1 cellular context compared by ENCODE assay signal in the genomic region with DNA sequence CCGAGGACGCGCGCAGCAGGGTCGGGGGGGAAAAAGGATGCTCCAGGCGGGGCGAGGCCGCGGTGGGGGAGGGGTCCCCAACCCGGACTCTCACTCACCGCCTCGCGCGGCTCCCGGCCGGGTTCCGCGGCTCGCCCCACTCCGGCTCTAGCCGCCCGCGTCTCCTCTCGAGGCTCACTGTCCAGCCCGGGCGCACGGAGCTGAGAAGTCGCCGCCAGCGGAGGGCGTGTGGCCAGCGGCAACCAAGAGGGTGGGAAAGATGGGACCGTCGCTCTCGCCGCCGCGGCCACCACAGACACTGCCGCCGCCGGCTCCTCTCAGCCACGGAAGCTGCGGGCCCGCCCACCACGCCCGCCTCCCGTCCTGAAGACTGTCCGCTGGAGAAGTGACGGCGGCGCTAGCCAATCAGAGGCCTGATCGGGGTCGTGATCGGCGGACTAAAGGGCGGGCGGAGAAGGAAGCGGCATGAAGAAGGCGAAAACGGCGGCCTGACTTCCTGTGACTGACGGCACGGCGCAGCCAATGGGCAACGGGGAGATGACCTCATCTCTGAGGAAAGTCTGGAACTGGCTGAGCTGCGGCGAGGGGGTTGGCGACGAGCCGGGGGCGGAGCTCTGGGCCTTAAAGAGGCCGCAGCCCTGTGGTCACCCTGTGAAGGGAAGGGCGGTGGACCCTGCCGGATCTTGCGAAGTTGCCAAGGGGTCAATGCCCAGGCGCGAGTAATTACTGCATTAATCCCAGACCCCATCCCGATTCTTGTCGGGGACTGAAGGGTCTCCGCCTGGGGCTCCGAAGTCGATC.
TF ChIP-seq lines count a peak whose summit lies in the region.

Gene MRTFA, minus strand, starts transcription at position 340 of the 801 bp plus-strand sequence.

TF ChIP-seq in GM12878, 131 proteins besides CTCF, POLR2A, EP300 and RAD21 (continued from another document):
- TF ChIP-seq NKRF (conservative IDR thresholded peaks at IDR 0.05): peak; percentile 89
- no peak for TF ChIP-seq CBX5 (IDR thresholded peaks at IDR 0.05; ENCODE audit: low read depth)
- TF ChIP-seq NRF1 (conservative IDR thresholded peaks at IDR 0.05; ENCODE audit: low read depth, low read length): no peak
- TF ChIP-seq KDM1A (IDR thresholded peaks at IDR 0.05; ENCODE audit: borderline replicate concordance): no peak
- peak; percentile 94 for TF ChIP-seq GATAD2B (conservative IDR thresholded peaks at IDR 0.05; ENCODE audit: low read depth)
- no peak for TF ChIP-seq HSF1 (IDR thresholded peaks at IDR 0.05; ENCODE audit: low read depth, low read length)
- no peak for TF ChIP-seq ESRRA (IDR thresholded peaks at IDR 0.05; ENCODE audit: low read length)
- no peak for TF ChIP-seq SUPT20H (IDR thresholded peaks at IDR 0.05; ENCODE audit: borderline replicate concordance, control insufficient read depth, low read depth, low read length)
- peak; percentile 28; the same call in 1 of the 2 replicates for TF ChIP-seq HCFC1 (IDR thresholded peaks at IDR 0.05; ENCODE audit: low read length)
- peak; percentile 83; the same call in 1 of the 2 replicates for TF ChIP-seq ATF2 (IDR thresholded peaks at IDR 0.05; ENCODE audit: low read length)
- TF ChIP-seq BACH1 (IDR thresholded peaks at IDR 0.05; ENCODE audit: borderline replicate concordance): peak; percentile 20; the same call in 1 of the 2 replicates
- TF ChIP-seq SPI1 (IDR thresholded peaks at IDR 0.05; ENCODE audit: borderline replicate concordance, insufficient read depth, low read depth, low read length): no peak
- no peak for TF ChIP-seq ZSCAN29 (IDR thresholded peaks at IDR 0.05)
